16 cellular contexts compared by ENCODE assay signal in genomic region chr10:86936661-86937501, GRCh38. TPM values are rescaled to one million over a fixed set of nuclear protein-coding genes. Genes with fewer than 3 reads are reported as not detected.
A peak's percentile ranks its signal among the peaks of the same experiment; 100 is the strongest.
DNase-seq lines count a peak whose midpoint lies in the region; ATAC-seq, FAIRE-seq and TF ChIP-seq lines count a peak whose summit lies in the region.
"Had no signal": no experiment of that assay in that cellular context is flagged by ENCODE, and none has a peak within 500 bp of the region (broad histone marks: within the 10 kb centered on the region; RNA-seq: fewer than 3 reads in every experiment).

No MANE protein-coding gene starts in this region.

- H3K4me3 ChIP-seq in bronchial epithelial cell (ENCODE audit: low read depth, low read length): no peak overlapping the region
- H3K4me3 ChIP-seq in SJCRH30: no peak overlapping the region

- no peak for FAIRE-seq in bronchial epithelial cell (lab: Jason Lieb, UNC)

- no peaks in the 10 kb centered on the region for H3K9me3 Mint-ChIP-seq in activated naive CD4-positive, alpha-beta T cell treated with anti-CD3 and anti-CD28 coated beads, Interleukin-2, amount 50 U/mL, for 72 hours
- H3K9me3 Mint-ChIP-seq: activated B cell treated with CpG ODN at 0.5 μM for 24 hours; natural killer cell; stimulated activated naive CD8-positive, alpha-beta T cell treated with anti-CD3 and anti-CD28 coated beads, Interleukin-15, Interleukin-2, amounts not matched to agents 100 ng/mL and 50 ng/mL, for 24 hours had no signal

- DNase-seq in DMS53 (lab: John Stamatoyannopoulos, UW) (peak; percentile 65), LHCN-M2 (ENCODE audit: low read depth) (peak; percentile 53), bronchial epithelial cell (ENCODE audit: low read depth) (peak; percentile 25), myocyte (ENCODE audit: low read depth) (peak; percentile 39), COLO829 (ENCODE audit: low spot score) (no peak), SJCRH30 (no peak), AML-193 (lab: John Stamatoyannopoulos, UW) (no peak)
- no peak for DNase-seq in activated naive CD4-positive, alpha-beta T cell treated with anti-CD3 and anti-CD28 coated beads, Interleukin-2, amount 50 U/mL, for 72 hours (ENCODE audit: low spot score in 2 of 2)
- DNase-seq: activated B cell treated with CpG ODN at 0.5 μM for 24 hours, activated T-cell treated with anti-CD3 and anti-CD28 coated beads for 4 hours, C1 segment of cervical spinal cord, glutamatergic neuron, KBM-7, natural killer cell, NCI-H2029 treated with DMSO at 0.1 percent for 48 hours had no signal

- no peaks in the 10 kb centered on the region for H3K36me3 Mint-ChIP-seq in activated naive CD4-positive, alpha-beta T cell treated with anti-CD3 and anti-CD28 coated beads, Interleukin-2, amount 50 U/mL, for 72 hours
- H3K36me3 Mint-ChIP-seq: natural killer cell had no signal

- no peak for TF ChIP-seq CTCF in bronchial epithelial cell (IDR thresholded peaks at IDR 0.05; ENCODE audit: insufficient read depth, low read length, severe bottlenecking)

- no peaks in the 10 kb centered on the region for H3K4me1 ChIP-seq in SJCRH30

- no peaks in the 10 kb centered on the region for H3K27me3 ChIP-seq in bronchial epithelial cell (ENCODE audit: control insufficient read depth, insufficient read depth, low read length)
- H3K27me3 ChIP-seq in SJCRH30: no peaks in the 10 kb centered on the region

- ATAC-seq in activated naive CD4-positive, alpha-beta T cell treated with anti-CD3 and anti-CD28 coated beads, Interleukin-2, amount 50 U/mL, for 72 hours: no peak
- ATAC-seq: natural killer cell had no signal

- no peak overlapping the region for H3K27ac ChIP-seq in SJCRH30

- no peaks in the 10 kb centered on the region for H3K9me3 ChIP-seq in SJCRH30 (replicated peaks)

- H3K36me3 ChIP-seq in bronchial epithelial cell (ENCODE audit: control insufficient read depth, insufficient read depth, low read length): no peaks in the 10 kb centered on the region
- no peaks in the 10 kb centered on the region for H3K36me3 ChIP-seq in SJCRH30

- H3K27ac Mint-ChIP-seq in activated naive CD4-positive, alpha-beta T cell treated with anti-CD3 and anti-CD28 coated beads, Interleukin-2, amount 50 U/mL, for 72 hours: no peak overlapping the region
- H3K27ac Mint-ChIP-seq: activated B cell treated with CpG ODN at 0.5 μM for 24 hours; natural killer cell; stimulated activated naive CD8-positive, alpha-beta T cell treated with anti-CD3 and anti-CD28 coated beads, Interleukin-15, Interleukin-2, amounts not matched to agents 100 ng/mL and 50 ng/mL, for 24 hours had no signal

RNA-seq across cellular contexts. Expression of gene MMRN2, which starts 20.5 kb away (rescaled TPM):
- total RNA-seq in LHCN-M2 (2014; rRNA removed) (0.51 and 1.9 TPM in 2 replicates), bronchial epithelial cell (3.9 and 6.1 TPM in 2 replicates), myocyte (0.94 and 1.0 TPM in 2 replicates)
- 0.26 TPM for polyA plus RNA-seq in LHCN-M2 (2012)
- polyA plus RNA-seq in myocyte (2012): 1.0 TPM
- total RNA-seq in SJCRH30 (2014; rRNA removed; shearing (Covaris generic)): 1.6 and 1.9 TPM in 2 replicates
- not detected for total RNA-seq in activated naive CD4-positive, alpha-beta T cell treated with anti-CD3 and anti-CD28 coated beads, Interleukin-2, amount 50 U/mL, for 72 hours

RNA-seq across cellular contexts. Expression of gene SNCG, which starts 21.5 kb away (rescaled TPM):
- total RNA-seq in LHCN-M2 (2014; rRNA removed) (4.4 and 5.0 TPM in 2 replicates), bronchial epithelial cell (22.3 and 25.5 TPM in 2 replicates), myocyte (not detected in 2 replicates)
- 5.1 TPM for polyA plus RNA-seq in LHCN-M2 (2012)
- 0.93 TPM for polyA plus RNA-seq in myocyte (2012)
- total RNA-seq in SJCRH30 (2014; rRNA removed; shearing (Covaris generic)): 38.1 and 55.5 TPM in 2 replicates
- 1 to 10 TPM in 1 of 2 donors, not detected in 1; 1.7 TPM for total RNA-seq in activated naive CD4-positive, alpha-beta T cell treated with anti-CD3 and anti-CD28 coated beads, Interleukin-2, amount 50 U/mL, for 72 hours
- total RNA-seq: activated B cell treated with CpG ODN at 0.5 μM for 24 hours, natural killer cell had no signal

RNA-seq across cellular contexts. Expression of gene ADIRF, which starts 31.4 kb away (rescaled TPM):
- 2.5 and 3.2 TPM in 2 replicates for total RNA-seq in LHCN-M2 (2014; rRNA removed)
- polyA plus RNA-seq in LHCN-M2 (2012): 2.3 TPM
- 25.3 and 53.6 TPM in 2 replicates for total RNA-seq in bronchial epithelial cell
- 0.57 and 1.3 TPM in 2 replicates for total RNA-seq in myocyte
- polyA plus RNA-seq in myocyte (2012): 3.2 TPM
- total RNA-seq in SJCRH30 (2014; rRNA removed; shearing (Covaris generic)): 0.34 and 0.68 TPM in 2 replicates
- total RNA-seq in activated naive CD4-positive, alpha-beta T cell treated with anti-CD3 and anti-CD28 coated beads, Interleukin-2, amount 50 U/mL, for 72 hours: not detected
- total RNA-seq: natural killer cell had no signal

Comparison
In these comparisons a context has a peak if more than half of its experiments do, and no peak if none do; other contexts are left out.
1. DNase-seq: peak in DMS53 (single experiment), LHCN-M2 (single experiment), bronchial epithelial cell (single experiment) and myocyte (single experiment); none in COLO829 (single experiment), SJCRH30 (0 of 2), AML-193 (0 of 2) and activated naive CD4-positive, alpha-beta T cell treated with anti-CD3 and anti-CD28 coated beads, Interleukin-2, amount 50 U/mL, for 72 hours (0 of 2).